ENCODE assay signal across 8 cellular contexts in genomic region chrX:140057001-140057411, GRCh38.
DNase-seq lines count a peak whose midpoint lies in the region; ATAC-seq and TF ChIP-seq lines count a peak whose summit lies in the region.

No MANE protein-coding gene starts in this region.

- H3K9me3 ChIP-seq in right atrium auricular region: no peaks in the 10 kb centered on the region

- H3K4me1 Mint-ChIP-seq in activated naive CD8-positive, alpha-beta T cell treated with anti-CD3 and anti-CD28 coated beads, Interleukin-2, amount 50 U/mL, for 24 hours: no peaks in the 10 kb centered on the region

- peaks cover 5% of the 10 kb centered on the region for H3K27me3 Mint-ChIP-seq in activated naive CD8-positive, alpha-beta T cell treated with anti-CD3 and anti-CD28 coated beads, Interleukin-2, amount 50 U/mL, for 24 hours

- no peaks in the 10 kb centered on the region for H3K9me3 Mint-ChIP-seq in activated naive CD8-positive, alpha-beta T cell treated with anti-CD3 and anti-CD28 coated beads, Interleukin-2, amount 50 U/mL, for 24 hours

- ATAC-seq in activated naive CD8-positive, alpha-beta T cell treated with anti-CD3 and anti-CD28 coated beads, Interleukin-2, amount 50 U/mL, for 24 hours: peak; percentile 75
- ATAC-seq in sciatic nerve: peak; percentile 85

- H3K36me3 ChIP-seq in right atrium auricular region: no peaks in the 10 kb centered on the region

- no peaks in the 10 kb centered on the region for H3K36me3 Mint-ChIP-seq in activated naive CD8-positive, alpha-beta T cell treated with anti-CD3 and anti-CD28 coated beads, Interleukin-2, amount 50 U/mL, for 24 hours (ENCODE audit: low read depth)

- DNase-seq in GM10266 (ENCODE audit: extremely low spot score): peak; percentile 28
- DNase-seq in H4 (ENCODE audit: low spot score): peak; percentile 66
- peak; percentile 55 for DNase-seq in SKM-1 treated with dmso at 0.1 percent for 144 hours (lab: John Stamatoyannopoulos, UW; ENCODE audit: unreplicated experiment)
- peak; percentile 51 for DNase-seq in activated naive CD8-positive, alpha-beta T cell treated with anti-CD3 and anti-CD28 coated beads, Interleukin-2, amount 50 U/mL, for 24 hours
- peak; percentile 71 for DNase-seq in right atrium auricular region (ENCODE audit: low spot score)
- DNase-seq in sciatic nerve (ENCODE audit: low spot score): peak; percentile 85
- DNase-seq in mesenteric fat pad (ENCODE audit: low spot score): no peak

- H3K27me3 ChIP-seq in right atrium auricular region: no peaks in the 10 kb centered on the region

- H3K27ac Mint-ChIP-seq in activated naive CD8-positive, alpha-beta T cell treated with anti-CD3 and anti-CD28 coated beads, Interleukin-2, amount 50 U/mL, for 24 hours: no peak overlapping the region

- no peak overlapping the region for H3K4me3 Mint-ChIP-seq in activated naive CD8-positive, alpha-beta T cell treated with anti-CD3 and anti-CD28 coated beads, Interleukin-2, amount 50 U/mL, for 24 hours

- H3K4me1 ChIP-seq in right atrium auricular region: no peaks in the 10 kb centered on the region

- TF ChIP-seq CTCF in GM10266 (IDR thresholded peaks at IDR 0.05; ENCODE audit: control insufficient read depth, insufficient read depth, low read depth, missing control alignments): peak; percentile 73
- TF ChIP-seq CTCF in LNCAP (IDR thresholded peaks at IDR 0.05): peak; percentile 67
- peak; percentile 68 to 83 for TF ChIP-seq CTCF in right atrium auricular region (IDR thresholded peaks at IDR 0.05)

- intact Hi-C loops in sciatic nerve (cut with DNase I): no loop called here

- H3K27ac ChIP-seq in right atrium auricular region: no peak overlapping the region

- H3K4me3 ChIP-seq in right atrium auricular region: no peak overlapping the region
